7 cellular contexts compared by ENCODE assay signal in the genomic region with DNA sequence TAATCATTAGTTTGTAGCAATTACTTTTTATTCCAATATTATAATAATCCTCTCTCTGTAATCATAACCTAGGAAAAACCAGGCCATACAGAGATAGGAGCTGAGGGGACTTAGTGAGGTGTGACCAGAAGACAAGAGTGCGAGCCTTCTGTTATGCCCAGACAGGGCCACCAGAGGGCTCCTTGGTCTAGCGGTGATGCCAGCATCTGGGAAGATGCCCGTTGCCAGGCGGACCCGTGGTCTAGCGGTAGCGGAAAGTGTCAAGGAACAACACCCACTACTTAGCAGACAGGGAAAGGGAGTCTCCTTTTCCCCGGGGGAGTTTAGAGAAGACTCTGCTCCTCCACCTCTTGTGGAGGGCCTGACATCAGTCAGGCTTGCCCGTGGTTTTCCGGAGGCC.
A peak's percentile ranks its signal among the peaks of the same experiment; 100 is the strongest.
DNase-seq lines count a peak whose midpoint lies in the region; ATAC-seq, FAIRE-seq and TF ChIP-seq lines count a peak whose summit lies in the region.
"Not testable (repeated sequence)": the region's sequence is repeated elsewhere in the genome, so short reads cannot be mapped to it uniquely, and the experiment has no call there.

No MANE protein-coding gene starts in this region.

- TF ChIP-seq POLR2A in H1 (IDR thresholded peaks at IDR 0.05; ENCODE audit: control extremely low read depth in 1 of 2, low read depth in 2 of 2, low read length in 2 of 2) = not testable (repeated sequence)

- not testable (repeated sequence) for H2BK12ac ChIP-seq in H1 (ENCODE audit: low read depth, low read length)

- not testable (repeated sequence) for FAIRE-seq in H1 (lab: Jason Lieb, UNC)

- H3K4me3 Mint-ChIP-seq in WTC11, neural crest cell: not testable (repeated sequence)

- H2AFZ ChIP-seq in H1 (ENCODE audit: low read length) = not testable (repeated sequence)

- CTCF ChIA-PET in WTC11 (lab: Charles Lee) = not testable (repeated sequence)
- CTCF ChIA-PET in H1 (lab: Charles Lee; ENCODE audit: partially characterized antibody) = interaction anchor here (0.6 to 3.6 kb wide), 6 partner anchors 9 to 609 kb away, joined by 3 to 17 read pairs (median 5); no protein-coding TSS in a partner anchor

- not testable (repeated sequence) for H3K4ac ChIP-seq in H1 (replicated peaks; ENCODE audit: insufficient read length, low read depth, low read length)

- H4K91ac ChIP-seq in H1 (replicated peaks; ENCODE audit: insufficient read length, low read length) = not testable (repeated sequence)

- not testable (repeated sequence) for H2BK5ac ChIP-seq in H1 (ENCODE audit: low read depth, low read length)

- not testable (repeated sequence) for H3K9ac ChIP-seq in H1 (replicated peaks in 1 of 4; ENCODE audit: extremely low read depth in 1 of 4, low read depth in 3 of 4, low read length in 3 of 4)

- not testable (repeated sequence) for TF ChIP-seq EP300 in H1 (IDR thresholded peaks at IDR 0.05; ENCODE audit: borderline replicate concordance in 1 of 2, low read depth in 2 of 2, low read length in 2 of 2)

- H3K23me2 ChIP-seq in H1 (ENCODE audit: low read depth, low read length) = not testable (repeated sequence)

- H3K36me3 ChIP-seq in H1 (ENCODE audit: control insufficient read depth in 2 of 4, insufficient read depth in 4 of 4, low read length in 3 of 4); cardiac muscle cell: not testable (repeated sequence)

- H3K23ac ChIP-seq in H1 (ENCODE audit: insufficient read length) = not testable (repeated sequence)

- not testable (repeated sequence) for H3K79me2 ChIP-seq in H1 (ENCODE audit: control insufficient read depth in 1 of 2, insufficient read depth in 2 of 2, low read length in 2 of 2)

- not testable (repeated sequence) for H2BK15ac ChIP-seq in H1 (ENCODE audit: low read length)

- ATAC-seq in WTC11 = not testable (repeated sequence)

- H4K5ac ChIP-seq in H1 (ENCODE audit: insufficient read length, low read depth, low read length) = not testable (repeated sequence)

- H3K27me3 Mint-ChIP-seq in WTC11 (ENCODE audit: low read depth); neural crest cell (ENCODE audit: low read depth): not testable (repeated sequence)

- H4K20me1 ChIP-seq in H1 (replicated peaks in 1 of 2; ENCODE audit: control insufficient read depth in 1 of 2, insufficient read depth in 2 of 2, low read length in 2 of 2) = not testable (repeated sequence)

- H3K27me3 ChIP-seq in H1 (replicated peaks in 1 of 4; ENCODE audit: control insufficient read depth in 3 of 4, extremely low read depth in 1 of 4, insufficient read depth in 3 of 4, low read length in 3 of 4); cardiac muscle cell: not testable (repeated sequence)

- H3K14ac ChIP-seq in H1 (ENCODE audit: insufficient read length) = not testable (repeated sequence)

- not testable (repeated sequence) for H3K4me3 ChIP-seq in H1 (ENCODE audit: extremely low read depth in 1 of 4, insufficient read depth in 2 of 4, low read depth in 3 of 4, low read length in 4 of 4); cardiac muscle cell

- 62% methylated on average over 10 of the region's 10 CpGs; no CpG with 5 or more reads in 1 of the 2 experiments for WGBS in H1 (ENCODE audit: extremely low coverage in 1 of 2, insufficient coverage in 1 of 2, insufficient read length in 1 of 2, insufficient replicate concordance in 2 of 2, low coverage in 1 of 2, low lambda C conversion rate in 2 of 2, missing lambda C conversion rate in 1 of 2), 2 experiments

- not testable (repeated sequence) for H3K4me2 ChIP-seq in H1 (ENCODE audit: insufficient read depth in 1 of 2, low read depth in 2 of 2, low read length in 2 of 2)

- not testable (repeated sequence) for H3K4me1 ChIP-seq in H1 (replicated peaks in 1 of 4; ENCODE audit: control insufficient read depth in 3 of 4, insufficient read depth in 4 of 4, low read length in 3 of 4); cardiac muscle cell (ENCODE audit: low read depth)

- not testable (repeated sequence) for H2BK120ac ChIP-seq in H1 (replicated peaks; ENCODE audit: low read depth, low read length)

- not testable (repeated sequence) for H2AK5ac ChIP-seq in H1 (ENCODE audit: low read depth, low read length)

- H3K56ac ChIP-seq in H1 (replicated peaks; ENCODE audit: insufficient read length, low read depth, low read length) = not testable (repeated sequence)

- not testable (repeated sequence) for H3K9me3 ChIP-seq in H1 (ENCODE audit: insufficient read depth in 2 of 2, low read depth in 1 of 2, low read length in 1 of 2); cardiac muscle cell (ENCODE audit: low read depth)

- not testable (repeated sequence) for H3K9me3 Mint-ChIP-seq in WTC11, neural crest cell

- not testable (repeated sequence) for H3K4me1 Mint-ChIP-seq in WTC11
- peaks cover 22% of the 10 kb centered on the region for H3K4me1 Mint-ChIP-seq in neural crest cell

- H3K27ac ChIP-seq in H1 (ENCODE audit: low read depth, low read length); cardiac muscle cell: not testable (repeated sequence)

- H3K36me3 Mint-ChIP-seq in WTC11; neural crest cell (ENCODE audit: low read depth): not testable (repeated sequence)

- H4K8ac ChIP-seq in H1 (ENCODE audit: extremely low read depth, insufficient read depth, low read length) = not testable (repeated sequence)

- not testable (repeated sequence) for H3K18ac ChIP-seq in H1 (ENCODE audit: extremely low read depth, low read length)

- H3K27ac Mint-ChIP-seq in WTC11; neural crest cell (ENCODE audit: unreplicated experiment): not testable (repeated sequence)

- TF ChIP-seq CTCF in GM13977 (IDR thresholded peaks at IDR 0.05; ENCODE audit: extremely low read depth, insufficient read depth, missing control alignments) = peak; percentile 45
- TF ChIP-seq CTCF in WTC11 (IDR thresholded peaks at IDR 0.05) = peak; percentile 54
- peak; percentile 37 to 57 (median 43) for TF ChIP-seq CTCF in H1 (IDR thresholded peaks at IDR 0.05; ENCODE audit: control extremely low read depth in 1 of 3, insufficient read depth in 1 of 3, low read depth in 1 of 3, low read length in 3 of 3)
- peak; percentile 47 for TF ChIP-seq CTCF in cardiac muscle cell (IDR thresholded peaks at IDR 0.05; ENCODE audit: low read depth, low read length)
- peak; percentile 57 for TF ChIP-seq CTCF in neural crest cell (conservative IDR thresholded peaks at IDR 0.05)

- in situ Hi-C loops in GM13977 (cut with MboI; ENCODE audit: low pct_unique_long_range_greater_than_20kb, low sequenced_read_pairs, unreplicated experiment) = not testable (repeated sequence)

- TF ChIP-seq RAD21 in H1 (IDR thresholded peaks at IDR 0.05 in 1 of 2, conservative IDR thresholded peaks at IDR 0.05 in 1 of 2; ENCODE audit: low read depth in 2 of 2, low read length in 2 of 2) = peak; percentile 46 to 61

- not testable (repeated sequence) for H2BK20ac ChIP-seq in H1 (ENCODE audit: low read length)

- not testable (repeated sequence) for H3K79me1 ChIP-seq in H1 (ENCODE audit: low read depth, low read length)

- DNase-seq in COLO668 (lab: John Stamatoyannopoulos, UW; ENCODE audit: unreplicated experiment) = peak; percentile 0
- not testable (repeated sequence) for DNase-seq in GM13977 (ENCODE audit: low spot score); neural crest cell (ENCODE audit: low read depth, low spot score)
- peak; percentile 9 for DNase-seq in NCI-H748 (lab: John Stamatoyannopoulos, UW; ENCODE audit: unreplicated experiment)
- peak; percentile 37 for DNase-seq in WTC11 (ENCODE audit: low spot score)
- peak in 1 of 2 experiments; percentile 54 for DNase-seq in H1 (ENCODE audit: low read depth in 1 of 2, low spot score in 2 of 2)
- peak in 1 of 2 donors; percentile 4 for DNase-seq in cardiac muscle cell (ENCODE audit: low read depth in 1 of 2, low spot score in 1 of 2)

- POLR2A ChIA-PET in WTC11 (lab: Charles Lee); H1 (lab: Charles Lee; ENCODE audit: partially characterized antibody): not testable (repeated sequence)
